In the genomic region with DNA sequence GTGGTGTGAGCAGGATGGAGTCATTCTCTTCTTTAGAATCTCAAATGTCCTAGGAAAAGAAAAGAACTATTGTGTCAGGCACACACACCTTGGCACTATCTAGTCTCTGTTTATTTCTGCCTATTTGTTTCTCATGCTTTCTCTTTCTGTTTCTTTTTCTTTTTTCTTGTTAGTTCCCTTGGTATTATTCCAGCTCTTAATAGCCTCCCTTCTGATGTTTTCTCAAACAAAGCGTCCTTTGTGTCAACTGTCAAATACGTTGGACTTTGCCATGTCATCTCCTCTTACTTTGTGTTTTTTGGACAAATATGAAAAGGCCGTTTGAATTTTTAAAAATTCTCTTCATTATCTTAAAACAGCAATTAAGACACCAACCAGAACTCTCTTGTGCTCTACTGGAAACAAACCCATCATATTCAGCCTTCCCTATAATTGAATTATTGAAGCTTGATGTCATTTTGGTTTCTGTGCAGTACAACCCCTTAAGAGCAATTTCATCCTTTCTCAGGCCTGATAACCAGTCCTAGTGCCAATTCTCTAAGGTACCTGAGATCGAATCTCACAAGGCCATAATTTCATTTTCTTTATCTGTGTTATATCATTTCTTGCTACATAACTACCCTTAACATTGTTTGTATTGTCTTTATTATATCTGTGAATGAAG, we compare ENCODE assay signal across 1 cellular context.
A peak's percentile ranks its signal among the peaks of the same experiment; 100 is the strongest.
TF ChIP-seq lines count a peak whose summit lies in the region.

No MANE protein-coding gene starts in this region.

TF ChIP-seq in HepG2, 621 proteins besides CTCF, POLR2A, EP300 and RAD21 (continued from another document and continues in another):
- TF ChIP-seq, protein P1, sequence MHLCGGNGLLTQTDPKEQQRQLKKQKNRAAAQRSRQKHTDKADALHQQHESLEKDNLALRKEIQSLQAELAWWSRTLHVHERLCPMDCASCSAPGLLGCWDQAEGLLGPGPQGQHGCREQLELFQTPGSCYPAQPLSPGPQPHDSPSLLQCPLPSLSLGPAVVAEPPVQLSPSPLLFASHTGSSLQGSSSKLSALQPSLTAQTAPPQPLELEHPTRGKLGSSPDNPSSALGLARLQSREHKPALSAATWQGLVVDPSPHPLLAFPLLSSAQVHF (CRISPR knock-in tag; IDR thresholded peaks at IDR 0.05) = no peak
- TF ChIP-seq REL (CRISPR knock-in tag; conservative IDR thresholded peaks at IDR 0.05) (no peak), MAF1 (CRISPR knock-in tag; IDR thresholded peaks at IDR 0.05; ENCODE audit: borderline replicate concordance) (no peak), ZNF234 (CRISPR knock-in tag; conservative IDR thresholded peaks at IDR 0.05) (no peak), ZNF530 (CRISPR knock-in tag; IDR thresholded peaks at IDR 0.05; ENCODE audit: low read depth) (no peak), IKZF4 (CRISPR knock-in tag; IDR thresholded peaks at IDR 0.05; ENCODE audit: borderline replicate concordance, low read depth, not compliant biosample characterization) (no peak), ZNF773 (CRISPR knock-in tag; IDR thresholded peaks at IDR 0.05; ENCODE audit: borderline replicate concordance) (no peak), HOXA5 (CRISPR knock-in tag; IDR thresholded peaks at IDR 0.05) (no peak), MAFG (CRISPR knock-in tag; IDR thresholded peaks at IDR 0.05) (no peak), RORA (CRISPR knock-in tag; IDR thresholded peaks at IDR 0.05) (no peak), FOXC1 (CRISPR knock-in tag; IDR thresholded peaks at IDR 0.05; ENCODE audit: borderline replicate concordance) (no peak), ZNF317 (CRISPR knock-in tag; IDR thresholded peaks at IDR 0.05) (no peak), MLLT10 (CRISPR knock-in tag; IDR thresholded peaks at IDR 0.05) (no peak), ZNF180 (CRISPR knock-in tag; IDR thresholded peaks at IDR 0.05; ENCODE audit: borderline replicate concordance, low read depth) (no peak), ZBTB1 (CRISPR knock-in tag; IDR thresholded peaks at IDR 0.05; ENCODE audit: borderline replicate concordance) (no peak), RBFOX2 (IDR thresholded peaks at IDR 0.05; ENCODE audit: low read depth, low read length) (no peak), RXRA (CRISPR knock-in tag; IDR thresholded peaks at IDR 0.05) (no peak), MBD4 (IDR thresholded peaks at IDR 0.05; ENCODE audit: borderline replicate concordance, low read length) (no peak), SP1 (IDR thresholded peaks at IDR 0.05) (no peak), SP1 (CRISPR knock-in tag; IDR thresholded peaks at IDR 0.05) (no peak), ATRX (CRISPR knock-in tag; IDR thresholded peaks at IDR 0.05; ENCODE audit: borderline replicate concordance) (no peak), ELF3 (CRISPR knock-in tag; IDR thresholded peaks at IDR 0.05) (0 out of 2 replicates have a peak, but pooled peaks have one; percentile 27), ZNF564 (CRISPR knock-in tag; IDR thresholded peaks at IDR 0.05) (no peak), MXI1 (IDR thresholded peaks at IDR 0.05; ENCODE audit: borderline replicate concordance, low read depth, low read length) (no peak), ZNF549 (CRISPR knock-in tag; IDR thresholded peaks at IDR 0.05) (no peak), SNRNP70 (IDR thresholded peaks at IDR 0.05; ENCODE audit: low read depth, low read length) (no peak), TOE1 (CRISPR knock-in tag; IDR thresholded peaks at IDR 0.05) (no peak), ZNF337 (CRISPR knock-in tag; IDR thresholded peaks at IDR 0.05; ENCODE audit: borderline replicate concordance, low read depth) (no peak), TRIM24 (CRISPR knock-in tag; IDR thresholded peaks at IDR 0.05) (no peak), PCBP1 (IDR thresholded peaks at IDR 0.05; ENCODE audit: borderline replicate concordance, low read depth, low read length) (no peak), ZNF136 (CRISPR knock-in tag; IDR thresholded peaks at IDR 0.05; ENCODE audit: low read depth) (no peak), NFYC (CRISPR knock-in tag; IDR thresholded peaks at IDR 0.05) (no peak), CHCHD3 (CRISPR knock-in tag; IDR thresholded peaks at IDR 0.05) (no peak), MATR3 (CRISPR knock-in tag; IDR thresholded peaks at IDR 0.05) (no peak), CBX2 (IDR thresholded peaks at IDR 0.05; ENCODE audit: low read depth, low read length) (no peak), CBX2 (CRISPR knock-in tag; IDR thresholded peaks at IDR 0.05; ENCODE audit: low read depth) (no peak), POGZ (CRISPR knock-in tag; IDR thresholded peaks at IDR 0.05) (no peak), REXO4 (CRISPR knock-in tag; IDR thresholded peaks at IDR 0.05; ENCODE audit: borderline replicate concordance) (no peak), ZNF557 (CRISPR knock-in tag; IDR thresholded peaks at IDR 0.05) (no peak), HMG20B (CRISPR knock-in tag; conservative IDR thresholded peaks at IDR 0.05) (no peak), ZNF33B (CRISPR knock-in tag; IDR thresholded peaks at IDR 0.05) (no peak)
- TF ChIP-seq, protein P2, sequence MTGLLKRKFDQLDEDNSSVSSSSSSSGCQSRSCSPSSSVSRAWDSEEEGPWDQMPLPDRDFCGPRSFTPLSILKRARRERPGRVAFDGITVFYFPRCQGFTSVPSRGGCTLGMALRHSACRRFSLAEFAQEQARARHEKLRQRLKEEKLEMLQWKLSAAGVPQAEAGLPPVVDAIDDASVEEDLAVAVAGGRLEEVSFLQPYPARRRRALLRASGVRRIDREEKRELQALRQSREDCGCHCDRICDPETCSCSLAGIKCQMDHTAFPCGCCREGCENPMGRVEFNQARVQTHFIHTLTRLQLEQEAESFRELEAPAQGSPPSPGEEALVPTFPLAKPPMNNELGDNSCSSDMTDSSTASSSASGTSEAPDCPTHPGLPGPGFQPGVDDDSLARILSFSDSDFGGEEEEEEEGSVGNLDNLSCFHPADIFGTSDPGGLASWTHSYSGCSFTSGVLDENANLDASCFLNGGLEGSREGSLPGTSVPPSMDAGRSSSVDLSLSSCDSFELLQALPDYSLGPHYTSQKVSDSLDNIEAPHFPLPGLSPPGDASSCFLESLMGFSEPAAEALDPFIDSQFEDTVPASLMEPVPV (CRISPR knock-in tag; IDR thresholded peaks at IDR 0.05) = no peak
- TF ChIP-seq, protein P3, sequence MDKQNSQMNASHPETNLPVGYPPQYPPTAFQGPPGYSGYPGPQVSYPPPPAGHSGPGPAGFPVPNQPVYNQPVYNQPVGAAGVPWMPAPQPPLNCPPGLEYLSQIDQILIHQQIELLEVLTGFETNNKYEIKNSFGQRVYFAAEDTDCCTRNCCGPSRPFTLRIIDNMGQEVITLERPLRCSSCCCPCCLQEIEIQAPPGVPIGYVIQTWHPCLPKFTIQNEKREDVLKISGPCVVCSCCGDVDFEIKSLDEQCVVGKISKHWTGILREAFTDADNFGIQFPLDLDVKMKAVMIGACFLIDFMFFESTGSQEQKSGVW (CRISPR knock-in tag; IDR thresholded peaks at IDR 0.05; ENCODE audit: borderline replicate concordance) = no peak
- TF ChIP-seq, protein P4, sequence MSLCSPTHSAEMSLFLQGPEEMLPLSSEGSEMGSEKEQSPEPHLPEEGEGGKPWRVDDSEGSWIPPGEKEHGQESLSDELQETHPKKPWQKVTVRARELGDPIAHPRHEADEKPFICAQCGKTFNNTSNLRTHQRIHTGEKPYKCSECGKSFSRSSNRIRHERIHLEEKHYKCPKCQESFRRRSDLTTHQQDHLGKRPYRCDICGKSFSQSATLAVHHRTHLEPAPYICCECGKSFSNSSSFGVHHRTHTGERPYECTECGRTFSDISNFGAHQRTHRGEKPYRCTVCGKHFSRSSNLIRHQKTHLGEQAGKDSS (CRISPR knock-in tag; IDR thresholded peaks at IDR 0.05; ENCODE audit: borderline replicate concordance, low read depth) = no peak
- TF ChIP-seq, protein P5, sequence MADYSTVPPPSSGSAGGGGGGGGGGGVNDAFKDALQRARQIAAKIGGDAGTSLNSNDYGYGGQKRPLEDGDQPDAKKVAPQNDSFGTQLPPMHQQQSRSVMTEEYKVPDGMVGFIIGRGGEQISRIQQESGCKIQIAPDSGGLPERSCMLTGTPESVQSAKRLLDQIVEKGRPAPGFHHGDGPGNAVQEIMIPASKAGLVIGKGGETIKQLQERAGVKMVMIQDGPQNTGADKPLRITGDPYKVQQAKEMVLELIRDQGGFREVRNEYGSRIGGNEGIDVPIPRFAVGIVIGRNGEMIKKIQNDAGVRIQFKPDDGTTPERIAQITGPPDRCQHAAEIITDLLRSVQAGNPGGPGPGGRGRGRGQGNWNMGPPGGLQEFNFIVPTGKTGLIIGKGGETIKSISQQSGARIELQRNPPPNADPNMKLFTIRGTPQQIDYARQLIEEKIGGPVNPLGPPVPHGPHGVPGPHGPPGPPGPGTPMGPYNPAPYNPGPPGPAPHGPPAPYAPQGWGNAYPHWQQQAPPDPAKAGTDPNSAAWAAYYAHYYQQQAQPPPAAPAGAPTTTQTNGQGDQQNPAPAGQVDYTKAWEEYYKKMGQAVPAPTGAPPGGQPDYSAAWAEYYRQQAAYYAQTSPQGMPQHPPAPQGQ (CRISPR knock-in tag; IDR thresholded peaks at IDR 0.05; ENCODE audit: borderline replicate concordance) = no peak
- TF ChIP-seq, protein P6, sequence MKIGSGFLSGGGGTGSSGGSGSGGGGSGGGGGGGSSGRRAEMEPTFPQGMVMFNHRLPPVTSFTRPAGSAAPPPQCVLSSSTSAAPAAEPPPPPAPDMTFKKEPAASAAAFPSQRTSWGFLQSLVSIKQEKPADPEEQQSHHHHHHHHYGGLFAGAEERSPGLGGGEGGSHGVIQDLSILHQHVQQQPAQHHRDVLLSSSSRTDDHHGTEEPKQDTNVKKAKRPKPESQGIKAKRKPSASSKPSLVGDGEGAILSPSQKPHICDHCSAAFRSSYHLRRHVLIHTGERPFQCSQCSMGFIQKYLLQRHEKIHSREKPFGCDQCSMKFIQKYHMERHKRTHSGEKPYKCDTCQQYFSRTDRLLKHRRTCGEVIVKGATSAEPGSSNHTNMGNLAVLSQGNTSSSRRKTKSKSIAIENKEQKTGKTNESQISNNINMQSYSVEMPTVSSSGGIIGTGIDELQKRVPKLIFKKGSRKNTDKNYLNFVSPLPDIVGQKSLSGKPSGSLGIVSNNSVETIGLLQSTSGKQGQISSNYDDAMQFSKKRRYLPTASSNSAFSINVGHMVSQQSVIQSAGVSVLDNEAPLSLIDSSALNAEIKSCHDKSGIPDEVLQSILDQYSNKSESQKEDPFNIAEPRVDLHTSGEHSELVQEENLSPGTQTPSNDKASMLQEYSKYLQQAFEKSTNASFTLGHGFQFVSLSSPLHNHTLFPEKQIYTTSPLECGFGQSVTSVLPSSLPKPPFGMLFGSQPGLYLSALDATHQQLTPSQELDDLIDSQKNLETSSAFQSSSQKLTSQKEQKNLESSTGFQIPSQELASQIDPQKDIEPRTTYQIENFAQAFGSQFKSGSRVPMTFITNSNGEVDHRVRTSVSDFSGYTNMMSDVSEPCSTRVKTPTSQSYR (CRISPR knock-in tag; IDR thresholded peaks at IDR 0.05; ENCODE audit: borderline replicate concordance) = no peak
- TF ChIP-seq, protein P7, sequence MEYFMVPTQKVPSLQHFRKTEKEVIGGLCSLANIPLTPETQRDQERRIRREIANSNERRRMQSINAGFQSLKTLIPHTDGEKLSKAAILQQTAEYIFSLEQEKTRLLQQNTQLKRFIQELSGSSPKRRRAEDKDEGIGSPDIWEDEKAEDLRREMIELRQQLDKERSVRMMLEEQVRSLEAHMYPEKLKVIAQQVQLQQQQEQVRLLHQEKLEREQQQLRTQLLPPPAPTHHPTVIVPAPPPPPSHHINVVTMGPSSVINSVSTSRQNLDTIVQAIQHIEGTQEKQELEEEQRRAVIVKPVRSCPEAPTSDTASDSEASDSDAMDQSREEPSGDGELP (IDR thresholded peaks at IDR 0.05; ENCODE audit: borderline replicate concordance, low read depth) = no peak
- TF ChIP-seq, protein P8, sequence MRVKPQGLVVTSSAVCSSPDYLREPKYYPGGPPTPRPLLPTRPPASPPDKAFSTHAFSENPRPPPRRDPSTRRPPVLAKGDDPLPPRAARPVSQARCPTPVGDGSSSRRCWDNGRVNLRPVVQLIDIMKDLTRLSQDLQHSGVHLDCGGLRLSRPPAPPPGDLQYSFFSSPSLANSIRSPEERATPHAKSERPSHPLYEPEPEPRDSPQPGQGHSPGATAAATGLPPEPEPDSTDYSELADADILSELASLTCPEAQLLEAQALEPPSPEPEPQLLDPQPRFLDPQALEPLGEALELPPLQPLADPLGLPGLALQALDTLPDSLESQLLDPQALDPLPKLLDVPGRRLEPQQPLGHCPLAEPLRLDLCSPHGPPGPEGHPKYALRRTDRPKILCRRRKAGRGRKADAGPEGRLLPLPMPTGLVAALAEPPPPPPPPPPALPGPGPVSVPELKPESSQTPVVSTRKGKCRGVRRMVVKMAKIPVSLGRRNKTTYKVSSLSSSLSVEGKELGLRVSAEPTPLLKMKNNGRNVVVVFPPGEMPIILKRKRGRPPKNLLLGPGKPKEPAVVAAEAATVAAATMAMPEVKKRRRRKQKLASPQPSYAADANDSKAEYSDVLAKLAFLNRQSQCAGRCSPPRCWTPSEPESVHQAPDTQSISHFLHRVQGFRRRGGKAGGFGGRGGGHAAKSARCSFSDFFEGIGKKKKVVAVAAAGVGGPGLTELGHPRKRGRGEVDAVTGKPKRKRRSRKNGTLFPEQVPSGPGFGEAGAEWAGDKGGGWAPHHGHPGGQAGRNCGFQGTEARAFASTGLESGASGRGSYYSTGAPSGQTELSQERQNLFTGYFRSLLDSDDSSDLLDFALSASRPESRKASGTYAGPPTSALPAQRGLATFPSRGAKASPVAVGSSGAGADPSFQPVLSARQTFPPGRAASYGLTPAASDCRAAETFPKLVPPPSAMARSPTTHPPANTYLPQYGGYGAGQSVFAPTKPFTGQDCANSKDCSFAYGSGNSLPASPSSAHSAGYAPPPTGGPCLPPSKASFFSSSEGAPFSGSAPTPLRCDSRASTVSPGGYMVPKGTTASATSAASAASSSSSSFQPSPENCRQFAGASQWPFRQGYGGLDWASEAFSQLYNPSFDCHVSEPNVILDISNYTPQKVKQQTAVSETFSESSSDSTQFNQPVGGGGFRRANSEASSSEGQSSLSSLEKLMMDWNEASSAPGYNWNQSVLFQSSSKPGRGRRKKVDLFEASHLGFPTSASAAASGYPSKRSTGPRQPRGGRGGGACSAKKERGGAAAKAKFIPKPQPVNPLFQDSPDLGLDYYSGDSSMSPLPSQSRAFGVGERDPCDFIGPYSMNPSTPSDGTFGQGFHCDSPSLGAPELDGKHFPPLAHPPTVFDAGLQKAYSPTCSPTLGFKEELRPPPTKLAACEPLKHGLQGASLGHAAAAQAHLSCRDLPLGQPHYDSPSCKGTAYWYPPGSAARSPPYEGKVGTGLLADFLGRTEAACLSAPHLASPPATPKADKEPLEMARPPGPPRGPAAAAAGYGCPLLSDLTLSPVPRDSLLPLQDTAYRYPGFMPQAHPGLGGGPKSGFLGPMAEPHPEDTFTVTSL (CRISPR knock-in tag; IDR thresholded peaks at IDR 0.05; ENCODE audit: borderline replicate concordance) = peak; percentile 63; the same call in 1 of the 2 replicates
